Comparison of ENCODE assay signal across 17 cellular contexts in the genomic region with DNA sequence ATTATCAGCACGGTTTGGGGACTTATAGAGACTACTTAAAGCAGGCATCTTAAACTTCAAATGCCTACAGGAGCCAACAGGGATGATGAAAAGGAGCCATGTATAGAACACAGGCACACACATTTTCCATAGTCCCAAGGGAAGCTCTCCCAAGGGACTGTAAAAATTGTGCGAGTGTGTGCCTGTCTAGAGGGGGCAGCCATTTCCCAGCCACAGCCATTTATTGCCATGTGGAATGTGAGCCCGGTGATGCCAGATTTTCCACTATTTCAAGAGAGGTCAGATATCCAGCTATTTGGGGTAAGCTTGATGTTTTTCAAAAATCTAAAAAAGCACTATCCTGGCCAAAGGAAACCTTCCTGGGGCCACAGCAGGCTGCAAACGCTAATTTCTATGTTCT. TPM values are rescaled to one million over a fixed set of nuclear protein-coding genes. Genes with fewer than 3 reads are reported as not detected.
DNase-seq lines count a peak whose midpoint lies in the region; ATAC-seq, FAIRE-seq and TF ChIP-seq lines count a peak whose summit lies in the region.
"Had no signal": no experiment of that assay in that cellular context is flagged by ENCODE, and none has a peak within 500 bp of the region (broad histone marks: within the 10 kb centered on the region; RNA-seq: fewer than 3 reads in every experiment).

No MANE protein-coding gene starts in this region.

- H4K20me1 ChIP-seq in GM23338 (replicated peaks; ENCODE audit: insufficient read depth): no peaks in the 10 kb centered on the region
- no peaks in the 10 kb centered on the region for H4K20me1 ChIP-seq in KMS-11 (ENCODE audit: insufficient read depth)

- H3K27me3 ChIP-seq in GM23338 (ENCODE audit: insufficient read depth) (no peaks in the 10 kb centered on the region), KMS-11 (ENCODE audit: insufficient read depth, low read depth) (no peaks in the 10 kb centered on the region), aorta (ENCODE audit: control insufficient read depth in 1 of 2, insufficient read depth in 2 of 2, low read length in 1 of 2) (no peaks in the 10 kb centered on the region)

- H2AFZ ChIP-seq in GM23338 (peak overlapping the region; percentile 86), KMS-11 (ENCODE audit: low read depth) (peak overlapping the region; percentile 49)

- peaks cover 2% of the 10 kb centered on the region for H3K27me3 Mint-ChIP-seq in GM23338 (ENCODE audit: insufficient read depth, low read depth, poor library complexity)
- H3K27me3 Mint-ChIP-seq in stimulated activated naive B cell treated with anti-CD40 and anti-IgM and Interleukin-4, amounts not matched to agents 10 μg/mL and 1 μg/mL and 100 μg/mL, for 72 hours: peaks cover 4 to 5% of the 10 kb centered on the region in 2 donors

- no peak overlapping the region for H3K9ac ChIP-seq in KMS-11

- H3K9me2 ChIP-seq in GM23338 (ENCODE audit: insufficient read depth): no peaks in the 10 kb centered on the region

- H3K9me3 ChIP-seq in aorta (ENCODE audit: control insufficient read depth, low read length): peaks cover 2% of the 10 kb centered on the region

- FAIRE-seq in D721Med (lab: Jason Lieb, UNC): no peak
- FAIRE-seq: G401.6, GM12892, H1 had no signal

- no peak overlapping the region for H3K4me2 ChIP-seq in GM23338
- peak overlapping the region; percentile 64 for H3K4me2 ChIP-seq in KMS-11

- no peaks in the 10 kb centered on the region for H3F3A ChIP-seq in GM23338 (replicated peaks; ENCODE audit: low read depth)

- no peak overlapping the region for H3K4me3 ChIP-seq in GM23338
- H3K4me3 ChIP-seq in KMS-11 (IDR thresholded peaks at IDR 0.05; ENCODE audit: insufficient read depth, low read depth, low read length): no peak overlapping the region
- H3K4me3 ChIP-seq in aorta (ENCODE audit: low read length in 2 of 2): no peak overlapping the region

- H3K4me1 ChIP-seq in GM23338 (ENCODE audit: insufficient read depth) (peaks cover 6% of the 10 kb centered on the region; the same call in 1 of the 2 replicates), KMS-11 (ENCODE audit: low read depth, poor library complexity, severe bottlenecking) (peaks cover 56% of the 10 kb centered on the region), aorta (ENCODE audit: control insufficient read depth in 1 of 2, insufficient read depth in 2 of 2, low read length in 2 of 2) (no peaks in the 10 kb centered on the region)

- no peak overlapping the region for H3K27ac ChIP-seq in GM23338 (ENCODE audit: low read depth)
- peak overlapping the region; percentile 56; the same call in 1 of the 2 replicates for H3K27ac ChIP-seq in KMS-11
- H3K27ac ChIP-seq in aorta (ENCODE audit: low read depth in 1 of 2, low read length in 2 of 2): peak overlapping the region in 1 of 2 donors; percentile 2

- no peak for TF ChIP-seq CTCF in GM23338 (conservative IDR thresholded peaks at IDR 0.05; ENCODE audit: low read depth in 2 of 2)
- TF ChIP-seq CTCF in KMS-11 (conservative IDR thresholded peaks at IDR 0.05; ENCODE audit: low read depth, low read length): no peak
- no peak for TF ChIP-seq CTCF in D721Med (IDR thresholded peaks at IDR 0.05; ENCODE audit: insufficient read depth, missing control alignments)

- DNase-seq in GM23338 (ENCODE audit: low spot score): no peak
- DNase-seq in stimulated activated naive B cell treated with anti-CD40 and anti-IgM and Interleukin-4, amounts not matched to agents 10 μg/mL and 1 μg/mL and 100 μg/mL, for 72 hours: no peak
- DNase-seq in aorta: peak in 1 of 2 donors; percentile 64
- no peak for DNase-seq in D721Med (ENCODE audit: insufficient read length, low spot score)
- DNase-seq: C1 segment of cervical spinal cord; Calu3; CD4-positive, alpha-beta memory T cell; COR-L47; DMS153; DND-41; H9 had no signal

- H3K36me3 ChIP-seq in GM23338 (ENCODE audit: insufficient read depth): no peaks in the 10 kb centered on the region
- no peaks in the 10 kb centered on the region for H3K36me3 ChIP-seq in KMS-11 (ENCODE audit: insufficient read depth)
- no peaks in the 10 kb centered on the region for H3K36me3 ChIP-seq in aorta (ENCODE audit: control insufficient read depth in 1 of 2, insufficient read depth in 2 of 2, low read length in 1 of 2)

- no peaks in the 10 kb centered on the region for H3K36me3 Mint-ChIP-seq in GM23338 (ENCODE audit: low read depth)
- no peaks in the 10 kb centered on the region for H3K36me3 Mint-ChIP-seq in stimulated activated naive B cell treated with anti-CD40 and anti-IgM and Interleukin-4, amounts not matched to agents 10 μg/mL and 1 μg/mL and 100 μg/mL, for 72 hours
- H3K36me3 Mint-ChIP-seq: CD4-positive, alpha-beta memory T cell had no signal

- no peak overlapping the region for H3K4me3 Mint-ChIP-seq in GM23338
- no peak overlapping the region for H3K4me3 Mint-ChIP-seq in stimulated activated naive B cell treated with anti-CD40 and anti-IgM and Interleukin-4, amounts not matched to agents 10 μg/mL and 1 μg/mL and 100 μg/mL, for 72 hours
- H3K4me3 Mint-ChIP-seq: CD4-positive, alpha-beta memory T cell; H9 had no signal

- H3K27ac Mint-ChIP-seq in GM23338: 0 out of 2 replicates have a peak overlapping the region, but pooled peaks have one; percentile 50
- H3K27ac Mint-ChIP-seq in stimulated activated naive B cell treated with anti-CD40 and anti-IgM and Interleukin-4, amounts not matched to agents 10 μg/mL and 1 μg/mL and 100 μg/mL, for 72 hours: peak overlapping the region; percentile 31

- H3K79me2 ChIP-seq in GM23338 (replicated peaks; ENCODE audit: insufficient read depth) (no peaks in the 10 kb centered on the region), KMS-11 (ENCODE audit: insufficient read depth, low read depth) (no peaks in the 10 kb centered on the region)

- H3K4me1 Mint-ChIP-seq in GM23338: peaks cover 8% of the 10 kb centered on the region
- no peaks in the 10 kb centered on the region for H3K4me1 Mint-ChIP-seq in stimulated activated naive B cell treated with anti-CD40 and anti-IgM and Interleukin-4, amounts not matched to agents 10 μg/mL and 1 μg/mL and 100 μg/mL, for 72 hours
- H3K4me1 Mint-ChIP-seq: CD4-positive, alpha-beta memory T cell had no signal

- WGBS in aorta, 2 donors: 15 to 17% methylated on average over 4 of the region's 4 CpGs

- ATAC-seq in GM23338: no peak
- ATAC-seq in stimulated activated naive B cell treated with anti-CD40 and anti-IgM and Interleukin-4, amounts not matched to agents 10 μg/mL and 1 μg/mL and 100 μg/mL, for 72 hours (replicated peaks): no peak
- peak; percentile 68 for ATAC-seq in aorta (ENCODE audit: low FRiP score)
- ATAC-seq in HG03095 (IDR thresholded peaks at IDR 0.05; ENCODE audit: unreplicated experiment): no peak
- ATAC-seq: HCT116 had no signal

- 0 out of 3 replicates have a peak, but pooled peaks cover 3% of the 10 kb centered on the region for H3K9me3 Mint-ChIP-seq in GM23338
- H3K9me3 Mint-ChIP-seq in stimulated activated naive B cell treated with anti-CD40 and anti-IgM and Interleukin-4, amounts not matched to agents 10 μg/mL and 1 μg/mL and 100 μg/mL, for 72 hours: no peaks in the 10 kb centered on the region

- intact Hi-C loops in aorta (cut with DNase I): no loop called here

RNA-seq across cellular contexts. Expression of a gene that starts 24.1 kb away (rescaled TPM):
- 161 and 167 TPM in 2 replicates for total RNA-seq in GM23338 (2014; rRNA removed; shearing (Covaris generic))
- 137 and 144 TPM in 2 replicates for polyA plus RNA-seq in GM23338 (2016; fragmentation: Nextera tagmentation; extraction: Ambion mirVana)
- total RNA-seq in aorta: 100 to 1,000 TPM; 114 to 134 TPM
- 100 to 1,000 TPM; 120 to 148 TPM for polyA plus RNA-seq in aorta
